ENCODE assay signal across 11 cellular contexts in genomic region chr4:148375581-148375980, GRCh38.
DNase-seq lines count a peak whose midpoint lies in the region; TF ChIP-seq lines count a peak whose summit lies in the region.
"Had no signal": no experiment of that assay in that cellular context is flagged by ENCODE, and none has a peak within 500 bp of the region (broad histone marks: within the 10 kb centered on the region; RNA-seq: fewer than 3 reads in every experiment).

No MANE protein-coding gene starts in this region.

- no peak for TF ChIP-seq EP300 in sigmoid colon (IDR thresholded peaks at IDR 0.05)

- peak; percentile 12 for DNase-seq in DMS53 (lab: John Stamatoyannopoulos, UW)
- DNase-seq in DMS53 treated with DMSO at 0.1 percent for 48 hours (lab: John Stamatoyannopoulos, UW; ENCODE audit: unreplicated experiment): no peak
- no peak for DNase-seq in SJCRH30
- no peak for DNase-seq in left ventricle myocardium inferior
- DNase-seq in sigmoid colon: no peak
- DNase-seq in NCI-H2171 (lab: John Stamatoyannopoulos, UW): no peak
- DNase-seq in 8988T: no peak
- no peak for DNase-seq in cerebellar nuclear complex (lab: John Stamatoyannopoulos, UW)
- DNase-seq: HCEC 1CT had no signal

- intact Hi-C loops in left ventricle myocardium inferior (cut with micrococcal nuclease): no loop called here
- intact Hi-C loops in sigmoid colon (cut with DNase I): loop anchor here (5.0 kb wide), 1 partner anchor 67 kb away; the partner anchor contains the start of gene NR3C2

- TF ChIP-seq CTCF in left ventricle myocardium inferior (IDR thresholded peaks at IDR 0.05; ENCODE audit: borderline replicate concordance) (peak; percentile 10), sigmoid colon (IDR thresholded peaks at IDR 0.05) (no peak)

- H3K36me3 ChIP-seq in SJCRH30 (no peaks in the 10 kb centered on the region), left ventricle myocardium inferior (no peaks in the 10 kb centered on the region), sigmoid colon (no peaks in the 10 kb centered on the region)

- H3K27me3 ChIP-seq in SJCRH30: no peaks in the 10 kb centered on the region
- H3K27me3 ChIP-seq in left ventricle myocardium inferior (ENCODE audit: low read depth): no peaks in the 10 kb centered on the region
- H3K27me3 ChIP-seq in sigmoid colon: no peaks in the 10 kb centered on the region

- TF ChIP-seq POLR2A in sigmoid colon (IDR thresholded peaks at IDR 0.05): no peak

- peaks cover 13% of the 10 kb centered on the region for H3K4me1 ChIP-seq in SJCRH30
- H3K4me1 ChIP-seq in left ventricle myocardium inferior: peaks cover 45% of the 10 kb centered on the region
- H3K4me1 ChIP-seq in sigmoid colon: peaks cover 0 to 12% (median 3%) of the 10 kb centered on the region in 4 donors

- 50 to 54% methylated on average over 3 of the region's 3 CpGs for WGBS in sigmoid colon, 2 donors

- H3K4me3 ChIP-seq in SJCRH30 (no peak overlapping the region), left ventricle myocardium inferior (peak overlapping the region; percentile 54), sigmoid colon (peak overlapping the region in 3 of 4 donors; percentile 23 to 38 (median 38))
- H3K4me3 ChIP-seq: mucosa of descending colon had no signal

- H3K27ac ChIP-seq in SJCRH30: peak overlapping the region; percentile 53; the same call in 1 of the 2 replicates
- H3K27ac ChIP-seq in left ventricle myocardium inferior (replicated peaks): peak overlapping the region; percentile 59
- peak overlapping the region in 2 of 4 donors; percentile 48 to 54 for H3K27ac ChIP-seq in sigmoid colon
- H3K27ac ChIP-seq: 22Rv1 had no signal

- 0 out of 2 replicates have a peak, but pooled peaks cover 3% of the 10 kb centered on the region for H3K9me3 ChIP-seq in SJCRH30 (replicated peaks)
- no peaks in the 10 kb centered on the region for H3K9me3 ChIP-seq in left ventricle myocardium inferior (replicated peaks)
- H3K9me3 ChIP-seq in sigmoid colon: no peaks in the 10 kb centered on the region
- H3K9me3 ChIP-seq: mucosa of descending colon had no signal
